ENCODE assay signal across 8 cellular contexts in the genomic region with DNA sequence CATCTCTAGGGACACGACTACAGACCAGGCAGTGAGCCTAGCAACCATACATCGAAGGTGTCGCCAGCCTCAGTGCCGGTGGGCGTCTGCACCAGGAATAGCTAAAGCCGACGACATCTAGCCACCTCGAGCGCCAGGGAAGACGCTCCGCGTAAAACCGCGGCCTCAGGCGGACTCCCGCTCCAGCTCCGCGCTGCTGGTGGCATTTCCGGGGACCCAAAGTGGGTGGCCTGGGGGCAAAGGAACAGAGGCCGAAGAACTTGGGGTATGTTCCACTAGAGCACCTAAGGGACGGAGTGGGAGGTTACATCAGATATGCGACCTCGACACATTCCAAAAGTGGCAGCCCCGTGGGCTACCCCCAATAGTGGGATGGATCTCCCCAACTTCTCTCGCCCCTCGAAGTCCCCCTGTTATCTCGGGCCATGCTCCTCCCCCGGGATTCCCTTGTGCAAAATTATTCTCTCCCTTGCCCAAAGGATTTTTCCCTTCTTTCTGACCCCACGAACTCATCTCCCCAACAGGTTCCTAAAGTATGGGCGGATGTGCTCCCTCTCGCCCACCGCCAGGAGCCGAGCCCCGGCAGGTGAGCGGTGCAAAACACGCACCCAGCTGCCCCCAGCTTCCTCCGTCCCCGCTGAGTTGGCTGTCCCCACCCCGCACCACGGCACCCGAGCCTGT. TPM values are rescaled to one million over a fixed set of nuclear protein-coding genes. Genes with fewer than 3 reads are reported as not detected.
DNase-seq lines count a peak whose midpoint lies in the region; ATAC-seq and TF ChIP-seq lines count a peak whose summit lies in the region.

No MANE protein-coding gene starts in this region.

- POLR2A ChIA-PET in AG04450 (lab: Yijun Ruan, JAX), result interaction anchor here (1.1 kb wide), 1 partner anchor 471 kb away, joined by 3 read pairs; no protein-coding TSS in a partner anchor

- peaks cover 25% of the 10 kb centered on the region for H3K4me1 ChIP-seq in Karpas-422 (ENCODE audit: low read length)
- peaks cover 16% of the 10 kb centered on the region for H3K4me1 ChIP-seq in ectodermal cell (ENCODE audit: control insufficient read depth, insufficient read depth, low read length)

- intact Hi-C loops in activated naive CD4-positive, alpha-beta T cell treated with anti-CD3 and anti-CD28 coated beads for 36 hours (cut with micrococcal nuclease), result no loop called here

- H3K36me3 ChIP-seq in Karpas-422 (ENCODE audit: insufficient read depth, low read length), result no peaks in the 10 kb centered on the region
- H3K36me3 ChIP-seq in ectodermal cell (ENCODE audit: control insufficient read depth, insufficient read depth, low read length), result no peaks in the 10 kb centered on the region

- WGBS in ectodermal cell, 2 experiments, result 4 to 5% methylated on average over 41 of the region's 41 CpGs

- H3K4me3 ChIP-seq in AG04450 (ENCODE audit: low read depth, low read length), result peak overlapping the region; percentile 91
- H3K4me3 ChIP-seq in Karpas-422 (ENCODE audit: low read length), result peak overlapping the region; percentile 76
- peak overlapping the region; percentile 43 for H3K4me3 ChIP-seq in ectodermal cell (ENCODE audit: insufficient read depth, low read depth, low read length)

- H3K27ac ChIP-seq in AG04450 (ENCODE audit: low read depth, low read length), result no peak overlapping the region
- H3K27ac ChIP-seq in Karpas-422 (ENCODE audit: low read length), result no peak overlapping the region
- H3K27ac ChIP-seq in ectodermal cell (ENCODE audit: insufficient read depth, low read depth, low read length, poor library complexity, severe bottlenecking), result no peak overlapping the region

- no peaks in the 10 kb centered on the region for H3K79me2 ChIP-seq in Karpas-422 (ENCODE audit: low read length)

- no peak for TF ChIP-seq CTCF in AG04450 (IDR thresholded peaks at IDR 0.05; ENCODE audit: low read depth, low read length)
- no peak for TF ChIP-seq CTCF in nephron progenitor cell (IDR thresholded peaks at IDR 0.05)

- H3K27ac Mint-ChIP-seq in nephron progenitor cell, result no peak overlapping the region
- no peak overlapping the region for H3K27ac Mint-ChIP-seq in activated naive CD4-positive, alpha-beta T cell treated with anti-CD3 and anti-CD28 coated beads for 36 hours

- peak overlapping the region; percentile 91; the same call in 1 of the 2 replicates for H2AFZ ChIP-seq in Karpas-422 (ENCODE audit: low read length)

- peak overlapping the region; percentile 88 for H3K4me3 Mint-ChIP-seq in nephron progenitor cell
- H3K4me3 Mint-ChIP-seq in activated naive CD4-positive, alpha-beta T cell treated with anti-CD3 and anti-CD28 coated beads for 36 hours, result no peak overlapping the region

- H3K4me1 Mint-ChIP-seq in nephron progenitor cell, result peaks cover 42% of the 10 kb centered on the region
- H3K4me1 Mint-ChIP-seq in activated naive CD4-positive, alpha-beta T cell treated with anti-CD3 and anti-CD28 coated beads for 36 hours (ENCODE audit: low read depth), result peaks cover 4% of the 10 kb centered on the region

- H3K9ac ChIP-seq in Karpas-422 (ENCODE audit: low read length), result peak overlapping the region; percentile 72

- H3K27me3 ChIP-seq in AG04450 (ENCODE audit: control insufficient read depth, insufficient read depth, low read length) (no peaks in the 10 kb centered on the region), Karpas-422 (ENCODE audit: low read length) (peaks cover 6% of the 10 kb centered on the region; the same call in 1 of the 2 replicates), ectodermal cell (ENCODE audit: control insufficient read depth, insufficient read depth, low read length, poor library complexity, severe bottlenecking) (peaks cover 76% of the 10 kb centered on the region)

- no peaks in the 10 kb centered on the region for H3K36me3 Mint-ChIP-seq in nephron progenitor cell (ENCODE audit: low read depth)
- H3K36me3 Mint-ChIP-seq in activated naive CD4-positive, alpha-beta T cell treated with anti-CD3 and anti-CD28 coated beads for 36 hours (ENCODE audit: low read depth), result no peaks in the 10 kb centered on the region

- H4K20me1 ChIP-seq in Karpas-422 (ENCODE audit: insufficient read depth, low read depth, low read length), result peaks cover 14% of the 10 kb centered on the region

- DNase-seq in AG04450 (ENCODE audit: low read depth, low spot score), result no peak
- no peak for DNase-seq in Karpas-422
- DNase-seq in nephron progenitor cell, result peak; percentile 40
- no peak for DNase-seq in DMS79 (lab: John Stamatoyannopoulos, UW)
- no peak for DNase-seq in activated T-cell treated with anti-CD3 and anti-CD28 coated beads, Interleukin-2, amount 50 U/mL, for 48 hours
- DNase-seq in activated naive CD4-positive, alpha-beta T cell treated with anti-CD3 and anti-CD28 coated beads for 36 hours, result no peak

- ATAC-seq in HG02571 (IDR thresholded peaks at IDR 0.05; ENCODE audit: unreplicated experiment), result no peak

- H3K27me3 Mint-ChIP-seq in nephron progenitor cell (ENCODE audit: low read depth, poor library complexity), result peaks cover 86% of the 10 kb centered on the region
- H3K27me3 Mint-ChIP-seq in activated naive CD4-positive, alpha-beta T cell treated with anti-CD3 and anti-CD28 coated beads for 36 hours (ENCODE audit: low read depth), result peaks cover 56% of the 10 kb centered on the region

- H3K9me3 ChIP-seq in AG04450 (ENCODE audit: control insufficient read depth, insufficient read depth, low read length) (no peaks in the 10 kb centered on the region), Karpas-422 (ENCODE audit: low read length) (no peaks in the 10 kb centered on the region), ectodermal cell (ENCODE audit: control insufficient read depth, low read length) (no peaks in the 10 kb centered on the region)

- CTCF ChIA-PET in AG04450 (lab: Charles Lee), result no interaction called here
- CTCF ChIA-PET in activated naive CD4-positive, alpha-beta T cell treated with anti-CD3 and anti-CD28 coated beads for 36 hours (lab: Charles Lee), result no interaction called here

- H3K4me2 ChIP-seq in Karpas-422 (ENCODE audit: low read depth, low read length, poor library complexity, severe bottlenecking), result peak overlapping the region; percentile 81

- H3K9me2 ChIP-seq in Karpas-422 (replicated peaks; ENCODE audit: insufficient read depth, low read length), result no peaks in the 10 kb centered on the region

- H3K9me3 Mint-ChIP-seq in nephron progenitor cell, result no peaks in the 10 kb centered on the region
- no peaks in the 10 kb centered on the region for H3K9me3 Mint-ChIP-seq in activated naive CD4-positive, alpha-beta T cell treated with anti-CD3 and anti-CD28 coated beads for 36 hours

RNA-seq across cellular contexts. Expression of a gene that starts 1.2 kb away (rescaled TPM):
- 58.8 and 60.0 TPM in 2 replicates for polyA plus RNA-seq in AG04450 (2011; rRNA removed)
- 120 and 127 TPM in 2 replicates for polyA minus RNA-seq in AG04450 (2011; rRNA and poly(A)+ RNA removed)
- total RNA-seq in Karpas-422 (2014; rRNA removed; shearing (Covaris generic); ENCODE audit: low replicate concordance), result 13.2 and 31.3 TPM in 2 replicates
- 1.4 TPM for polyA plus RNA-seq in ectodermal cell (2013, experiment 1 of 4)
- 1.2 TPM for polyA plus RNA-seq in ectodermal cell (2013, experiment 2 of 4)
- 2.9 TPM for polyA plus RNA-seq in ectodermal cell (2013, experiment 3 of 4)
- polyA plus RNA-seq in ectodermal cell (2013, experiment 4 of 4), result 1.3 TPM
- total RNA-seq in activated naive CD4-positive, alpha-beta T cell treated with anti-CD3 and anti-CD28 coated beads for 36 hours, result not detected

Comparison
In these comparisons a context has a peak if more than half of its experiments do, and no peak if none do; other contexts are left out.
1. RNA of a gene that starts 1.2 kb away (total RNA-seq): 13.2 to 31.3 TPM in Karpas-422; not detected in activated naive CD4-positive, alpha-beta T cell treated with anti-CD3 and anti-CD28 coated beads for 36 hours; every median in the first group is over 10 times any median in the second.
2. Peak in every context shown above with its lines, with median percentiles within 50 percentile points of each other: H3K4me3 ChIP-seq.